ENCODE assay signal across 7 cellular contexts in the genomic region with DNA sequence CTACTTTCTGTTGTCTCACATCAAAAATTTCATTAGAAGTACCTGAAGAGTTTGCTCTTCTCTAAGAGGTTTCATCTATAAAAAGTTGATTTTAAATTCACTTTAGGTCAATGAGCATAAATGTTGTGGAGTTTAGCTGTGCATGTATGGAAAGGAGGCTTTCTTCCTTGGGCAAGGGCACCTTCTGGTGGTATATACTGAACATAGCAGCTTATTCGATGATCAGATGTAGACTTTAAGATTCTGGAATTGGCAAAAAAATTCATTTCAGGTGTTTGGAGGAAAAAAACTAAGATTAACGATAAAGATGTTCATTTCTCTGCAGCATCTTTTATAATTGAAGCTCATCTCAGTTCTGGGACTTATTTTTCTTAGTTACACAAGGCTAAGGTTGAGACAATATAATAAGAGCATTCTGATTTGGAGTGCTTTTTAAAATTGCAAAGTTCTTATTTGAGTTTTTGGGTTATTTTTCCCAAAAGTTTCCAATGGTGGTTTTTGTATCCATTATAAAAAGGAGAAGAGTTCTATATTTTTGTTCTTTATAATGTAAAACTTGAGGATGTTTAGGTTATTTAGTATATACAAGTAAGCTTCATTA. TPM values are rescaled to one million over a fixed set of nuclear protein-coding genes. Genes with fewer than 3 reads are reported as not detected.
DNase-seq lines count a peak whose midpoint lies in the region; ATAC-seq lines count a peak whose summit lies in the region.

No MANE protein-coding gene starts in this region.

- ATAC-seq in GM19395 (IDR thresholded peaks at IDR 0.05; ENCODE audit: unreplicated experiment) (peak; percentile 92), HG03342 (IDR thresholded peaks at IDR 0.05; ENCODE audit: unreplicated experiment) (peak; percentile 86)

- no peak overlapping the region for H3K4me3 Mint-ChIP-seq in activated naive CD4-positive, alpha-beta T cell treated with anti-CD3 and anti-CD28 coated beads for 36 hours

- DNase-seq in EL (peak; percentile 51), NCI-H345 (lab: John Stamatoyannopoulos, UW) (peak; percentile 3), head of caudate nucleus (peak in 25 of 42 donors; percentile 10 to 75 (median 47)), renal cortical epithelial cell (ENCODE audit: low read depth) (peak; percentile 59)
- peak; percentile 48 for DNase-seq in activated naive CD4-positive, alpha-beta T cell treated with anti-CD3 and anti-CD28 coated beads for 36 hours

- intact Hi-C loops in activated naive CD4-positive, alpha-beta T cell treated with anti-CD3 and anti-CD28 coated beads for 36 hours (cut with micrococcal nuclease), result loop anchor here (1.0 to 5.0 kb wide), 9 partner anchors 48 to 1400 kb away; a partner anchor contains a TSS
- intact Hi-C loops in head of caudate nucleus (cut with DNase I), result loop anchor here (10.0 kb wide), 2 partner anchors 128 to 438 kb away; a partner anchor contains a TSS

- no peaks in the 10 kb centered on the region for H3K4me1 Mint-ChIP-seq in activated naive CD4-positive, alpha-beta T cell treated with anti-CD3 and anti-CD28 coated beads for 36 hours (ENCODE audit: low read depth)

- H3K27me3 Mint-ChIP-seq in activated naive CD4-positive, alpha-beta T cell treated with anti-CD3 and anti-CD28 coated beads for 36 hours (ENCODE audit: low read depth), result no peaks in the 10 kb centered on the region

- H3K9me3 Mint-ChIP-seq in activated naive CD4-positive, alpha-beta T cell treated with anti-CD3 and anti-CD28 coated beads for 36 hours, result no peaks in the 10 kb centered on the region

- no peaks in the 10 kb centered on the region for H3K36me3 Mint-ChIP-seq in activated naive CD4-positive, alpha-beta T cell treated with anti-CD3 and anti-CD28 coated beads for 36 hours (ENCODE audit: low read depth)

- H3K27ac Mint-ChIP-seq in activated naive CD4-positive, alpha-beta T cell treated with anti-CD3 and anti-CD28 coated beads for 36 hours, result no peak overlapping the region

- CTCF ChIA-PET in activated naive CD4-positive, alpha-beta T cell treated with anti-CD3 and anti-CD28 coated beads for 36 hours (lab: Charles Lee), result interaction anchor here (0.6 to 3.1 kb wide), 21 partner anchors 9 to 1203 kb away, joined by 3 to 23 read pairs (median 4); a partner anchor contains a TSS

RNA-seq across cellular contexts. Expression of a gene that starts 46.8 kb away (rescaled TPM):
- total RNA-seq in activated naive CD4-positive, alpha-beta T cell treated with anti-CD3 and anti-CD28 coated beads for 36 hours, result 1 to 10 TPM; 1.4 to 2.1 TPM
- 8.0 and 20.6 TPM in 2 replicates for total RNA-seq in renal cortical epithelial cell

Comparison
In these comparisons a context has a peak if more than half of its experiments do, and no peak if none do; other contexts are left out.
1. Peak in every context shown above with its lines: DNase-seq and ATAC-seq.
2. DNase-seq: peak in every context shown above with its lines; median percentile 59 in renal cortical epithelial cell; 51 in EL; 48 in activated naive CD4-positive, alpha-beta T cell treated with anti-CD3 and anti-CD28 coated beads for 36 hours; 47 in head of caudate nucleus; 3 in NCI-H345.